22 cellular contexts compared by ENCODE assay signal in the genomic region with DNA sequence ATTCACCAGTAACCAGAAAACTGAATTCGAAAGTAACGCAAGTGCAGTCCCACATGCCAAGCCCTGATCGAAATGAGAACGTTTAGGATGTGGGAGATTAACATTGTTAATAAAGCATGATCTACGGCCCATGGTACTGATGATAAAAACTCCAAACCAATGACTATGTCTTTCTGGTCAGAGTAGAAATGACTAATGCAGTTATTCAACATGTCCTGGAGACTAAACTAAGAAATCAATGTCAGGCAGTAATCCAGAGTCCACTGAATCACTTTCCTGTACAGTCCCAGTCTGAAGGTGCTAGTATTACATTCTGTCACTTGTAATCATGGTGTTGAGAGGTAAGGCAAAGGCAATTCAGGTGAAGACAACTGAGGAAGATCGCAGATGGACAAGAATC. TPM values are rescaled to one million over a fixed set of nuclear protein-coding genes. Genes with fewer than 3 reads are reported as not detected.
DNase-seq lines count a peak whose midpoint lies in the region; ATAC-seq and TF ChIP-seq lines count a peak whose summit lies in the region.
"Had no signal": no experiment of that assay in that cellular context is flagged by ENCODE, and none has a peak within 500 bp of the region (broad histone marks: within the 10 kb centered on the region; RNA-seq: fewer than 3 reads in every experiment).

No MANE protein-coding gene starts in this region.

- no peak for TF ChIP-seq CTCF in IMR-90 (conservative IDR thresholded peaks at IDR 0.05; ENCODE audit: low read depth, low read length)
- no peak for TF ChIP-seq CTCF in GM10248 (IDR thresholded peaks at IDR 0.05; ENCODE audit: control extremely low read depth, extremely low read depth, low read depth, missing control alignments)

- H3K18ac ChIP-seq in IMR-90 (ENCODE audit: low read depth, low read length), result no peak overlapping the region

- in situ Hi-C loops in IMR-90 (cut with MboI; ENCODE audit: low sequenced_read_pairs), result no loop called here

- H2BK5ac ChIP-seq in IMR-90 (ENCODE audit: low read depth, low read length, poor library complexity, severe bottlenecking), result no peak overlapping the region

- no peaks in the 10 kb centered on the region for H3K9me1 ChIP-seq in IMR-90 (ENCODE audit: insufficient read depth, low read length)

- H4K8ac ChIP-seq in IMR-90 (ENCODE audit: low read depth in 2 of 2, low read length in 2 of 2), result no peak overlapping the region

- no peak overlapping the region for H3K4me2 ChIP-seq in IMR-90 (ENCODE audit: low read depth, low read length)

- H2BK20ac ChIP-seq in IMR-90 (ENCODE audit: low read depth, low read length), result no peak overlapping the region

- H4K20me1 ChIP-seq in IMR-90 (ENCODE audit: insufficient read depth, low read length), result no peaks in the 10 kb centered on the region

- WGBS in IMR-90 (ENCODE audit: extremely low coverage in 2 of 2, insufficient read length in 1 of 2), 2 experiments, result no CpG with 5 or more reads among the region's 6 CpGs

- no peaks in the 10 kb centered on the region for H3K27me3 ChIP-seq in IMR-90 (ENCODE audit: control insufficient read depth, insufficient read depth, low read length)
- H3K27me3 ChIP-seq: left lung, Peyer's patch, right atrium auricular region, stomach had no signal

- peak; percentile 41 for DNase-seq in AG20443 (ENCODE audit: low spot score)
- peak; percentile 17 for DNase-seq in IMR-90
- peak; percentile 86 for DNase-seq in amniotic epithelial cell (ENCODE audit: low read depth)
- peak; percentile 70 for DNase-seq in kidney tubule cell (ENCODE audit: low spot score)
- DNase-seq in activated CD4-positive, CD25-positive, alpha-beta regulatory T cell (lab: John Stamatoyannopoulos, UW), result no peak
- DNase-seq in epidermal melanocyte (ENCODE audit: insufficient read length, low spot score), result no peak
- no peak for DNase-seq in GM10248 (ENCODE audit: extremely low spot score)
- DNase-seq: activated naive CD8-positive, alpha-beta T cell treated with anti-CD3 and anti-CD28 coated beads, Interleukin-2, amount 50 U/mL, for 24 hours; foreskin melanocyte; Kasumi-1; left lung; NCI-H1417; NCI-H82; nucleus accumbens; Peyer's patch; stomach had no signal

- H2AK9ac ChIP-seq in IMR-90 (replicated peaks; ENCODE audit: low read depth, low read length, poor library complexity), result no peak overlapping the region

- no peaks in the 10 kb centered on the region; the same call in 1 of the 2 replicates for H3K9me3 ChIP-seq in IMR-90 (ENCODE audit: control insufficient read depth, insufficient read depth, low read length)
- H3K9me3 ChIP-seq: left lung, Peyer's patch, right atrium auricular region, stomach had no signal

- H3K27ac ChIP-seq in IMR-90 (ENCODE audit: insufficient read depth, low read length), result no peak overlapping the region
- H3K27ac ChIP-seq: HL-60, left lung, Peyer's patch, right atrium auricular region, stomach, VCaP had no signal

- intact Hi-C loops in IMR-90 (cut with micrococcal nuclease), result no loop called here

- no peak overlapping the region for H2AFZ ChIP-seq in IMR-90 (replicated peaks; ENCODE audit: low read length, poor library complexity)

- no peak overlapping the region for H3K23ac ChIP-seq in IMR-90 (ENCODE audit: low read depth, low read length)

- H3K79me1 ChIP-seq in IMR-90 (ENCODE audit: low read depth in 1 of 2, low read length in 2 of 2), result no peaks in the 10 kb centered on the region

- ATAC-seq in IMR-90 (ENCODE audit: low read depth) (no peak), GM18861 (IDR thresholded peaks at IDR 0.05; ENCODE audit: unreplicated experiment) (no peak)
- ATAC-seq: activated naive CD8-positive, alpha-beta T cell treated with anti-CD3 and anti-CD28 coated beads, Interleukin-2, amount 50 U/mL, for 24 hours; left lung had no signal

- no peak for TF ChIP-seq RAD21 in IMR-90 (IDR thresholded peaks at IDR 0.05; ENCODE audit: low read length)

- H4K91ac ChIP-seq in IMR-90 (ENCODE audit: insufficient read depth, low read depth, low read length), result no peak overlapping the region

- H2AK5ac ChIP-seq in IMR-90 (ENCODE audit: low read depth, low read length), result no peak overlapping the region

- no peak overlapping the region for H3K4me3 ChIP-seq in IMR-90 (ENCODE audit: insufficient read depth, low read depth, low read length)
- H3K4me3 ChIP-seq: left lung, Peyer's patch, right atrium auricular region, stomach had no signal

- dilution Hi-C loops in IMR-90 (cut with HindIII; ENCODE audit: low sequenced_read_pairs, unreplicated experiment), result no loop called here

- no peak for TF ChIP-seq POLR2A in IMR-90 (IDR thresholded peaks at IDR 0.05; ENCODE audit: low read depth, low read length)

- H3K36me3 ChIP-seq in IMR-90 (ENCODE audit: control insufficient read depth, insufficient read depth, low read length), result no peaks in the 10 kb centered on the region
- H3K36me3 ChIP-seq: left lung, Peyer's patch, right atrium auricular region, stomach had no signal

- no peak overlapping the region for H3K9ac ChIP-seq in IMR-90 (ENCODE audit: low read depth, low read length)

- no peak overlapping the region for H3K4ac ChIP-seq in IMR-90 (ENCODE audit: low read depth, low read length)

- H3K4me1 ChIP-seq in IMR-90 (ENCODE audit: control insufficient read depth, insufficient read depth, low read length), result no peaks in the 10 kb centered on the region
- H3K4me1 ChIP-seq: left lung, Peyer's patch, right atrium auricular region, stomach had no signal

- no peak overlapping the region for H2BK120ac ChIP-seq in IMR-90 (ENCODE audit: low read depth, low read length)

- no TSS peak for BruUV-seq in IMR-90 (replicated peaks; lab: Mats Ljungman, UMichigan)

- POLR2A ChIA-PET in IMR-90 (lab: Charles Lee; ENCODE audit: unreplicated experiment) (no interaction called here), GM10248 (lab: Yijun Ruan, JAX) (no interaction called here)

- no peak overlapping the region for H4K5ac ChIP-seq in IMR-90 (ENCODE audit: low read depth, low read length)

- H2BK15ac ChIP-seq in IMR-90 (ENCODE audit: low read depth, low read length), result no peak overlapping the region

- no peak overlapping the region for H3K56ac ChIP-seq in IMR-90 (ENCODE audit: extremely low read depth, insufficient read depth, low read length)

- CTCF ChIA-PET in IMR-90 (lab: Yijun Ruan, JAX) (interaction anchor here (1.5 kb wide), 1 partner anchor 8 kb away, joined by 3 read pairs; no protein-coding TSS in a partner anchor), GM10248 (lab: Yijun Ruan, JAX) (interaction anchor here (0.8 kb wide), 1 partner anchor 16 kb away, joined by 3 read pairs; no protein-coding TSS in a partner anchor)

- H3K14ac ChIP-seq in IMR-90 (replicated peaks; ENCODE audit: low read depth, low read length), result no peak overlapping the region

TF ChIP-seq in IMR-90, 13 proteins besides CTCF, POLR2A, EP300 and RAD21:
- TF ChIP-seq MXI1 (IDR thresholded peaks at IDR 0.05; ENCODE audit: borderline replicate concordance, low read depth, low read length) (no peak), CHD1 (IDR thresholded peaks at IDR 0.05; ENCODE audit: low read depth, low read length) (no peak), MAFK (IDR thresholded peaks at IDR 0.05; ENCODE audit: low read depth, low read length) (no peak)
- TF ChIP-seq, protein P1, sequence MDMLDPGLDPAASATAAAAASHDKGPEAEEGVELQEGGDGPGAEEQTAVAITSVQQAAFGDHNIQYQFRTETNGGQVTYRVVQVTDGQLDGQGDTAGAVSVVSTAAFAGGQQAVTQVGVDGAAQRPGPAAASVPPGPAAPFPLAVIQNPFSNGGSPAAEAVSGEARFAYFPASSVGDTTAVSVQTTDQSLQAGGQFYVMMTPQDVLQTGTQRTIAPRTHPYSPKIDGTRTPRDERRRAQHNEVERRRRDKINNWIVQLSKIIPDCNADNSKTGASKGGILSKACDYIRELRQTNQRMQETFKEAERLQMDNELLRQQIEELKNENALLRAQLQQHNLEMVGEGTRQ (IDR thresholded peaks at IDR 0.05; ENCODE audit: low read depth, low read length), result no peak

RNA-seq across cellular contexts. Expression of a gene that starts 14.4 kb away (rescaled TPM):
- not detected in 2 replicates for total RNA-seq in IMR-90 (2012; rRNA removed)
- polyA plus RNA-seq in IMR-90 (2012; rRNA removed), result not detected in 2 replicates
- polyA plus RNA-seq in IMR-90 (2012; cell fraction: cytosol; rRNA removed), result not detected in 2 replicates
- not detected in 2 replicates for polyA plus RNA-seq in IMR-90 (2012; cell fraction: nucleus; rRNA removed; ENCODE audit: low replicate concordance)
- total RNA-seq: G401, left lung, Peyer's patch, right atrium auricular region, stomach had no signal
- polyA plus RNA-seq: stomach, urinary bladder had no signal

Comparison
In these comparisons a context has a peak if more than half of its experiments do, and no peak if none do; other contexts are left out.
1. DNase-seq: peak in AG20443 (single experiment), IMR-90 (single experiment), amniotic epithelial cell (single experiment) and kidney tubule cell (single experiment); none in activated CD4-positive, CD25-positive, alpha-beta regulatory T cell (0 of 4), epidermal melanocyte (single experiment) and GM10248 (single experiment).